In the genomic region with DNA sequence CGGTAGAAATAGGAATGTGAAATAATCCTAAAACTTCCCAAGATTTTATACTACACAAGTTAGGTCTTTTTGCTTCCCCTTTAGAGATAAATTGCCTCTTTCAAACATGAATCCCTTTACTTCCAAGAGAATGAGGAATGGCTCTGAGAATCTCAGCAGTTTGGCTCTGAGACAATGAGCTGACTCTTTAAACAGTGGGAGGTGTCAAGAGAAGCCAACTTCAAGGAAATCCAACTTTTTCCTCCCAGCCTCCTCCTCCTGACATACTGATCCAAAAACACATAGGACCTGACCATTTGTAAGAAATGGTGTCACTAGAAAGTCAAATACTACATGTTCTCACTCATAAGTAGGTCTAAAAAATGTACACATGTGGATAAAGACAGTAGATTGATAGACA, we compare ENCODE assay signal across 13 cellular contexts.
"Had no signal": no experiment of that assay in that cellular context is flagged by ENCODE, and none has a peak within 500 bp of the region (broad histone marks: within the 10 kb centered on the region; RNA-seq: fewer than 3 reads in every experiment).

No MANE protein-coding gene starts in this region.

- DNase-seq: amygdala, glutamatergic neuron, immature natural killer cell, left cardiac atrium, nephron progenitor cell, pancreas, retina, tibial artery, uterus had no signal

- H3K27me3 ChIP-seq: pancreas, tibial artery, uterus had no signal

- H3K4me3 ChIP-seq: lung, pancreas, skin epidermis, tibial artery, uterus had no signal

- H3K36me3 ChIP-seq: pancreas, tibial artery, uterus had no signal

- H3K4me1 ChIP-seq: pancreas, uterus had no signal

- H3K36me3 Mint-ChIP-seq: immature natural killer cell had no signal

- ATAC-seq: activated naive CD4-positive, alpha-beta T cell treated with anti-CD3 and anti-CD28 coated beads, Interleukin-2, amount 50 U/mL, for 72 hours; pancreas had no signal

- H3K4me3 Mint-ChIP-seq: immature natural killer cell; nephron progenitor cell; T-helper 2 cell treated with Interferon-gamma antibody and Interleukin-4, amounts not matched to agents 5 μg/mL and 100 μg/mL, for 36 hours had no signal

- H3K9me3 ChIP-seq: pancreas, uterus had no signal

- H3K4me1 Mint-ChIP-seq: immature natural killer cell had no signal

- H3K27ac Mint-ChIP-seq: activated naive CD4-positive, alpha-beta T cell treated with anti-CD3 and anti-CD28 coated beads, Interleukin-2, amount 50 U/mL, for 72 hours; immature natural killer cell; nephron progenitor cell; T-helper 2 cell treated with Interferon-gamma antibody and Interleukin-4, amounts not matched to agents 5 μg/mL and 100 μg/mL, for 36 hours had no signal

- H3K27ac ChIP-seq: pancreas, skin epidermis, uterus had no signal
